Comparison of ENCODE assay signal across 18 cellular contexts in genomic region chr16:13856811-13857511, GRCh38.
DNase-seq lines count a peak whose midpoint lies in the region; ATAC-seq, FAIRE-seq and TF ChIP-seq lines count a peak whose summit lies in the region.
"Had no signal": no experiment of that assay in that cellular context is flagged by ENCODE, and none has a peak within 500 bp of the region (broad histone marks: within the 10 kb centered on the region; RNA-seq: fewer than 3 reads in every experiment).

No MANE protein-coding gene starts in this region.

- TF ChIP-seq CTCF in GM12878 (IDR thresholded peaks at IDR 0.05 in 2 of 3, conservative IDR thresholded peaks at IDR 0.05 in 1 of 3; ENCODE audit: control insufficient read depth in 2 of 3, extremely low read depth in 1 of 3, insufficient read depth in 1 of 3, low read depth in 3 of 3, low read length in 3 of 3) = no peak
- TF ChIP-seq CTCF in smooth muscle cell (IDR thresholded peaks at IDR 0.05; ENCODE audit: borderline replicate concordance, insufficient read depth, poor library complexity, severe bottlenecking) = no peak

- no peak overlapping the region for H3K4ac ChIP-seq in mesendoderm (ENCODE audit: low read depth, low read length)

- no peak overlapping the region for H3K27ac Mint-ChIP-seq in activated T-helper 1 cell treated with anti-CD3 and anti-CD28 coated beads, Interleukin-12 subunit alpha, Interleukin-12 subunit beta, Interleukin-2, Interleukin-4 antibody, amounts not matched to agents 30 ng/mL and 10 ng/mL and 1 ng/mL, durations not matched to agents 14 hours and 24 hours and 36 hours
- H3K27ac Mint-ChIP-seq: CD4-positive, alpha-beta memory T cell; GM23338; H9; HFFc6 had no signal

- H4K8ac ChIP-seq in mesendoderm (ENCODE audit: low read depth, low read length) = no peak overlapping the region

- DNase-seq in MV-4-11 (lab: John Stamatoyannopoulos, UW) = peak; percentile 41
- no peak for DNase-seq in GM12878 (ENCODE audit: low read depth, low spot score)
- DNase-seq in smooth muscle cell (lab: John Stamatoyannopoulos, UW; ENCODE audit: unreplicated experiment) = no peak
- no peak for DNase-seq in SW480 (ENCODE audit: low spot score)
- DNase-seq in activated T-helper 1 cell treated with anti-CD3 and anti-CD28 coated beads, Interleukin-12 subunit alpha, Interleukin-12 subunit beta, Interleukin-2, Interleukin-4 antibody, amounts not matched to agents 30 ng/mL and 10 ng/mL and 1 ng/mL, durations not matched to agents 14 hours and 24 hours and 36 hours (ENCODE audit: low spot score) = no peak
- DNase-seq in mesendoderm = no peak
- DNase-seq: C1 segment of cervical spinal cord; Calu3; CD4-positive, alpha-beta memory T cell; COR-L47; DMS153; DND-41; H9; HFFc6 had no signal

- H3K4me2 ChIP-seq in GM12878 (ENCODE audit: control insufficient read depth, insufficient read depth) (no peak overlapping the region), smooth muscle cell (peak overlapping the region; percentile 30), mesendoderm (ENCODE audit: low read length) (no peak overlapping the region)
- H3K4me2 ChIP-seq: GM23338 had no signal

- TF ChIP-seq EP300 in GM12878 (IDR thresholded peaks at IDR 0.05; ENCODE audit: borderline replicate concordance in 1 of 2, control insufficient read depth in 1 of 2, low read depth in 2 of 2, low read length in 2 of 2) = no peak

- H3K36me3 ChIP-seq in GM12878 (ENCODE audit: control insufficient read depth in 2 of 2, insufficient read depth in 2 of 2, low read length in 1 of 2) (no peaks in the 10 kb centered on the region), smooth muscle cell (ENCODE audit: low read depth) (no peaks in the 10 kb centered on the region), mesendoderm (ENCODE audit: control insufficient read depth, insufficient read depth, low read length) (no peaks in the 10 kb centered on the region)

- no peak overlapping the region for H3K9ac ChIP-seq in GM12878 (ENCODE audit: control insufficient read depth, insufficient read depth, low read length)
- H3K9ac ChIP-seq in smooth muscle cell (ENCODE audit: low read depth) = no peak overlapping the region
- no peak overlapping the region for H3K9ac ChIP-seq in mesendoderm (ENCODE audit: low read length)

- TF ChIP-seq POLR2A in GM12878 (IDR thresholded peaks at IDR 0.05; ENCODE audit: low read depth, low read length) = no peak

- H3K4me1 ChIP-seq in GM12878 (ENCODE audit: control insufficient read depth, insufficient read depth, low read length) = no peaks in the 10 kb centered on the region
- peaks cover 5% of the 10 kb centered on the region for H3K4me1 ChIP-seq in smooth muscle cell (ENCODE audit: low read depth)
- no peaks in the 10 kb centered on the region for H3K4me1 ChIP-seq in mesendoderm (ENCODE audit: control insufficient read depth, low read depth, low read length)

- POLR2A ChIA-PET in GM12878 (lab: Charles Lee) = no interaction called here

- H3K23ac ChIP-seq in mesendoderm (ENCODE audit: low read length) = no peak overlapping the region

- no TSS peak for BruUV-seq in GM12878 (replicated peaks; lab: Mats Ljungman, UMichigan)

- H4K20me1 ChIP-seq in GM12878 (ENCODE audit: control insufficient read depth, insufficient read depth) (no peaks in the 10 kb centered on the region), smooth muscle cell (ENCODE audit: low read depth) (no peaks in the 10 kb centered on the region)

- H3K27me3 ChIP-seq in GM12878 (replicated peaks in 1 of 2; ENCODE audit: control insufficient read depth in 2 of 2, insufficient read depth in 2 of 2, low read length in 1 of 2) = no peaks in the 10 kb centered on the region
- H3K27me3 ChIP-seq in smooth muscle cell (ENCODE audit: low read depth) = no peaks in the 10 kb centered on the region
- H3K27me3 ChIP-seq in mesendoderm (ENCODE audit: insufficient read depth, low read length, poor library complexity) = no peaks in the 10 kb centered on the region

- CTCF ChIA-PET in GM12878 (lab: Yijun Ruan, JAX) = interaction anchor here (0.9 kb wide), 1 partner anchor 9 kb away, joined by 4 read pairs; no protein-coding TSS in a partner anchor

- H2AFZ ChIP-seq in GM12878 (ENCODE audit: control insufficient read depth, low read depth, low read length) (no peak overlapping the region), smooth muscle cell (ENCODE audit: low read depth) (no peak overlapping the region)
- H2AFZ ChIP-seq: GM23338 had no signal

- H4K5ac ChIP-seq in mesendoderm (ENCODE audit: low read length) = no peak overlapping the region

- no peaks in the 10 kb centered on the region for H3K4me1 Mint-ChIP-seq in activated T-helper 1 cell treated with anti-CD3 and anti-CD28 coated beads, Interleukin-12 subunit alpha, Interleukin-12 subunit beta, Interleukin-2, Interleukin-4 antibody, amounts not matched to agents 30 ng/mL and 10 ng/mL and 1 ng/mL, durations not matched to agents 14 hours and 24 hours and 36 hours (ENCODE audit: low read depth)
- H3K4me1 Mint-ChIP-seq: CD4-positive, alpha-beta memory T cell; GM23338 had no signal

- no peaks in the 10 kb centered on the region for H3K79me1 ChIP-seq in mesendoderm (ENCODE audit: low read length)

- H3K4me3 ChIP-seq in GM12878 (no peak overlapping the region), smooth muscle cell (no peak overlapping the region), mesendoderm (ENCODE audit: low read length) (no peak overlapping the region)
- H3K4me3 ChIP-seq: GM23338 had no signal

- no peak for TF ChIP-seq RAD21 in GM12878 (IDR thresholded peaks at IDR 0.05; ENCODE audit: insufficient read depth, low read depth, low read length)

- no peaks in the 10 kb centered on the region for H3F3A ChIP-seq in smooth muscle cell (ENCODE audit: low read depth)

- intact Hi-C loops in GM12878 (cut with micrococcal nuclease; ENCODE audit: unreplicated experiment) = no loop called here
- intact Hi-C loops in activated T-helper 1 cell treated with anti-CD3 and anti-CD28 coated beads, Interleukin-12 subunit alpha, Interleukin-12 subunit beta, Interleukin-2, Interleukin-4 antibody, amounts not matched to agents 30 ng/mL and 10 ng/mL and 1 ng/mL, durations not matched to agents 14 hours and 24 hours and 36 hours (cut with micrococcal nuclease) = no loop called here

- no peak overlapping the region for H2BK15ac ChIP-seq in mesendoderm (replicated peaks; ENCODE audit: low read depth)

- no peak overlapping the region for H2BK5ac ChIP-seq in mesendoderm (ENCODE audit: low read length)

- H3K9me3 Mint-ChIP-seq in activated T-helper 1 cell treated with anti-CD3 and anti-CD28 coated beads, Interleukin-12 subunit alpha, Interleukin-12 subunit beta, Interleukin-2, Interleukin-4 antibody, amounts not matched to agents 30 ng/mL and 10 ng/mL and 1 ng/mL, durations not matched to agents 14 hours and 24 hours and 36 hours = no peaks in the 10 kb centered on the region
- H3K9me3 Mint-ChIP-seq: GM23338, H9, HFFc6 had no signal

- 36% methylated on average over 6 of the region's 7 CpGs for WGBS in GM12878 (ENCODE audit: insufficient coverage, insufficient replicate concordance, low lambda C conversion rate, missing lambda C conversion rate)
- WGBS in smooth muscle cell (ENCODE audit: low lambda C conversion rate) = 55% methylated on average over 7 of the region's 7 CpGs
- 100% methylated on average over 2 of the region's 7 CpGs for WGBS in mesendoderm (ENCODE audit: extremely low coverage, insufficient coverage, low lambda C conversion rate)

- in situ Hi-C loops in GM12878 (cut with MboI) = no loop called here

- H3K27me3 Mint-ChIP-seq in activated T-helper 1 cell treated with anti-CD3 and anti-CD28 coated beads, Interleukin-12 subunit alpha, Interleukin-12 subunit beta, Interleukin-2, Interleukin-4 antibody, amounts not matched to agents 30 ng/mL and 10 ng/mL and 1 ng/mL, durations not matched to agents 14 hours and 24 hours and 36 hours (ENCODE audit: insufficient read depth) = peaks cover 3% of the 10 kb centered on the region

- H3K27ac ChIP-seq in GM12878 (ENCODE audit: control insufficient read depth, insufficient read depth) (no peak overlapping the region), smooth muscle cell (ENCODE audit: low read depth) (peak overlapping the region; percentile 60), mesendoderm (ENCODE audit: low read depth, low read length) (no peak overlapping the region)

- no peaks in the 10 kb centered on the region for H3K36me3 Mint-ChIP-seq in activated T-helper 1 cell treated with anti-CD3 and anti-CD28 coated beads, Interleukin-12 subunit alpha, Interleukin-12 subunit beta, Interleukin-2, Interleukin-4 antibody, amounts not matched to agents 30 ng/mL and 10 ng/mL and 1 ng/mL, durations not matched to agents 14 hours and 24 hours and 36 hours (ENCODE audit: low read depth)
- H3K36me3 Mint-ChIP-seq: CD4-positive, alpha-beta memory T cell had no signal

- H3K18ac ChIP-seq in mesendoderm (ENCODE audit: low read length) = no peak overlapping the region

- RAD21 ChIA-PET in GM12878 (lab: Charles Lee; ENCODE audit: unreplicated experiment) = no interaction called here

- no peak overlapping the region for H3K4me3 Mint-ChIP-seq in activated T-helper 1 cell treated with anti-CD3 and anti-CD28 coated beads, Interleukin-12 subunit alpha, Interleukin-12 subunit beta, Interleukin-2, Interleukin-4 antibody, amounts not matched to agents 30 ng/mL and 10 ng/mL and 1 ng/mL, durations not matched to agents 14 hours and 24 hours and 36 hours
- H3K4me3 Mint-ChIP-seq: CD4-positive, alpha-beta memory T cell; GM23338; H9; HFFc6 had no signal

- no peak overlapping the region for H2AK5ac ChIP-seq in mesendoderm (ENCODE audit: low read length)

- H3K56ac ChIP-seq in mesendoderm (ENCODE audit: low read length) = no peak overlapping the region

- H2BK120ac ChIP-seq in mesendoderm (ENCODE audit: low read depth, low read length) = no peak overlapping the region

- SMC1A ChIA-PET in GM12878 (lab: Charles Lee; ENCODE audit: uncharacterized antibody, unreplicated experiment) = no interaction called here

- FAIRE-seq in GM12878 (lab: Jason Lieb, UNC) = no peak
- FAIRE-seq: G401.6, GM18507 had no signal

- no peaks in the 10 kb centered on the region for H3K79me2 ChIP-seq in GM12878 (ENCODE audit: control insufficient read depth, insufficient read depth, low read length)
- H3K79me2 ChIP-seq in smooth muscle cell (ENCODE audit: low read depth) = no peaks in the 10 kb centered on the region
- no peaks in the 10 kb centered on the region for H3K79me2 ChIP-seq in mesendoderm (ENCODE audit: control insufficient read depth, insufficient read depth, low read length)

- H3K9me3 ChIP-seq in GM12878 (replicated peaks; ENCODE audit: control insufficient read depth, insufficient read depth, low read length) = no peaks in the 10 kb centered on the region
- H3K9me3 ChIP-seq in smooth muscle cell (replicated peaks; ENCODE audit: low read depth) = no peaks in the 10 kb centered on the region

- no peak for ATAC-seq in GM12878
- ATAC-seq: GM23338, HCT116 had no signal

TF ChIP-seq in GM12878, 131 proteins besides CTCF, POLR2A, EP300 and RAD21 (continues in another document):
- TF ChIP-seq SMAD5 (IDR thresholded peaks at IDR 0.05; ENCODE audit: low read depth) (no peak), ATF7 (IDR thresholded peaks at IDR 0.05; ENCODE audit: low read depth) (no peak), EZH2 (IDR thresholded peaks at IDR 0.05; ENCODE audit: borderline replicate concordance, control insufficient read depth, low read depth, low read length) (no peak), CEBPB (IDR thresholded peaks at IDR 0.05; ENCODE audit: borderline replicate concordance in 1 of 2, low read depth in 2 of 2, low read length in 2 of 2) (no peak), SMAD1 (IDR thresholded peaks at IDR 0.05; ENCODE audit: low read depth, partially characterized antibody) (no peak)
